In genomic region chr9:89436963-89437625, GRCh38 we compare ENCODE assay signal across 9 cellular contexts.
DNase-seq lines count a peak whose midpoint lies in the region; ATAC-seq and TF ChIP-seq lines count a peak whose summit lies in the region.
"Had no signal": no experiment of that assay in that cellular context is flagged by ENCODE, and none has a peak within 500 bp of the region (broad histone marks: within the 10 kb centered on the region; RNA-seq: fewer than 3 reads in every experiment).

No MANE protein-coding gene starts in this region.

- H3K14ac ChIP-seq in mesenchymal stem cell (ENCODE audit: low read length in 2 of 2), result no peak overlapping the region

- H4K8ac ChIP-seq in mesenchymal stem cell (ENCODE audit: low read length), result no peak overlapping the region

- no peak overlapping the region for H2BK120ac ChIP-seq in mesenchymal stem cell (ENCODE audit: low read depth, low read length)

- peak; percentile 59 for ATAC-seq in GM19023 (IDR thresholded peaks at IDR 0.05; ENCODE audit: unreplicated experiment)
- no peak for ATAC-seq in GM21825 (IDR thresholded peaks at IDR 0.05; ENCODE audit: unreplicated experiment)

- H3K27ac Mint-ChIP-seq in activated CD4-positive, alpha-beta memory T cell treated with anti-CD3 and anti-CD28 coated beads for 36 hours, result peak overlapping the region; percentile 55

- H3K9me3 ChIP-seq in mesenchymal stem cell (ENCODE audit: control insufficient read depth, low read length) (no peaks in the 10 kb centered on the region), MG63 (no peaks in the 10 kb centered on the region)
- H3K9me3 ChIP-seq: ascending aorta had no signal

- H3K4me2 ChIP-seq in mesenchymal stem cell (ENCODE audit: low read length, poor library complexity, severe bottlenecking), result no peak overlapping the region

- H2BK15ac ChIP-seq in mesenchymal stem cell (ENCODE audit: low read depth, poor library complexity, severe bottlenecking), result no peak overlapping the region

- CTCF ChIA-PET in activated CD4-positive, alpha-beta memory T cell treated with anti-CD3 and anti-CD28 coated beads for 36 hours (lab: Charles Lee), result interaction anchor here (1.1 to 1.3 kb wide), 2 partner anchors 10 to 112 kb away, joined by 4 to 6 read pairs; no protein-coding TSS in a partner anchor

- no peak overlapping the region for H4K91ac ChIP-seq in mesenchymal stem cell (ENCODE audit: low read length)

- DNase-seq in LNCaP clone FGC (ENCODE audit: low read depth), result peak; percentile 32
- peak; percentile 72 for DNase-seq in activated CD4-positive, alpha-beta memory T cell treated with anti-CD3 and anti-CD28 coated beads for 36 hours
- DNase-seq in kidney glomerular epithelial cell (lab: John Stamatoyannopoulos, UW), result peak; percentile 27
- DNase-seq in mesenchymal stem cell, result no peak
- no peak for DNase-seq in MG63
- no peak for DNase-seq in A172 (ENCODE audit: low spot score)

- H3K23ac ChIP-seq in mesenchymal stem cell (ENCODE audit: low read length in 2 of 2), result no peak overlapping the region

- H3K27me3 ChIP-seq in mesenchymal stem cell (ENCODE audit: control insufficient read depth in 1 of 2, insufficient read depth in 1 of 2, low read length in 2 of 2) (peaks cover 0 to 5% of the 10 kb centered on the region in 2 experiments), MG63 (no peaks in the 10 kb centered on the region)
- H3K27me3 ChIP-seq: ascending aorta had no signal

- H3K4me1 Mint-ChIP-seq in activated CD4-positive, alpha-beta memory T cell treated with anti-CD3 and anti-CD28 coated beads for 36 hours (ENCODE audit: low read depth), result peaks cover 81% of the 10 kb centered on the region

- no peaks in the 10 kb centered on the region for H3K27me3 Mint-ChIP-seq in activated CD4-positive, alpha-beta memory T cell treated with anti-CD3 and anti-CD28 coated beads for 36 hours

- H3K4me3 Mint-ChIP-seq in activated CD4-positive, alpha-beta memory T cell treated with anti-CD3 and anti-CD28 coated beads for 36 hours, result no peak overlapping the region

- no peak overlapping the region for H2BK12ac ChIP-seq in mesenchymal stem cell (ENCODE audit: low read length in 2 of 2)

- H3K4me3 ChIP-seq in LNCaP clone FGC (ENCODE audit: low read depth, low read length) (no peak overlapping the region), mesenchymal stem cell (ENCODE audit: insufficient read depth in 1 of 2, low read depth in 1 of 2, low read length in 2 of 2) (no peak overlapping the region), MG63 (no peak overlapping the region)
- H3K4me3 ChIP-seq: ascending aorta had no signal

- no peak overlapping the region for H3K27ac ChIP-seq in mesenchymal stem cell (ENCODE audit: low read length, poor library complexity, severe bottlenecking)
- H3K27ac ChIP-seq: ascending aorta had no signal

- no peak overlapping the region for H2BK5ac ChIP-seq in mesenchymal stem cell (ENCODE audit: low read depth, low read length, poor library complexity, severe bottlenecking)

- H3K9me3 Mint-ChIP-seq in activated CD4-positive, alpha-beta memory T cell treated with anti-CD3 and anti-CD28 coated beads for 36 hours, result no peaks in the 10 kb centered on the region

- no peak for TF ChIP-seq CTCF in LNCaP clone FGC (IDR thresholded peaks at IDR 0.05; ENCODE audit: control insufficient read depth, extremely low read depth, insufficient read depth)

- WGBS in mesenchymal stem cell, result 85% methylated on average over 17 of the region's 17 CpGs

- H3K4ac ChIP-seq in mesenchymal stem cell (ENCODE audit: low read depth in 1 of 2, low read length in 2 of 2), result no peak overlapping the region

- peaks cover 44% of the 10 kb centered on the region for H3K79me1 ChIP-seq in mesenchymal stem cell (replicated peaks; ENCODE audit: low read length, poor library complexity, severe bottlenecking)

- peaks cover 17% of the 10 kb centered on the region for H3K36me3 Mint-ChIP-seq in activated CD4-positive, alpha-beta memory T cell treated with anti-CD3 and anti-CD28 coated beads for 36 hours

- peaks cover 0 to 45% of the 10 kb centered on the region in 2 experiments for H3K36me3 ChIP-seq in mesenchymal stem cell (ENCODE audit: control insufficient read depth in 1 of 2, insufficient read depth in 2 of 2, low read depth in 1 of 2, low read length in 2 of 2)
- H3K36me3 ChIP-seq in MG63, result no peaks in the 10 kb centered on the region
- H3K36me3 ChIP-seq: ascending aorta had no signal

- H2AK5ac ChIP-seq in mesenchymal stem cell (ENCODE audit: low read length, severe bottlenecking), result no peak overlapping the region

- POLR2A ChIA-PET in activated CD4-positive, alpha-beta memory T cell treated with anti-CD3 and anti-CD28 coated beads for 36 hours (lab: Charles Lee), result no interaction called here

- intact Hi-C loops in activated CD4-positive, alpha-beta memory T cell treated with anti-CD3 and anti-CD28 coated beads for 36 hours (cut with micrococcal nuclease), result no loop called here

- peaks cover 53% of the 10 kb centered on the region for H3K4me1 ChIP-seq in mesenchymal stem cell (ENCODE audit: control insufficient read depth, insufficient read depth, low read depth, low read length)
- H3K4me1 ChIP-seq: ascending aorta had no signal

- H3K18ac ChIP-seq in mesenchymal stem cell (ENCODE audit: low read depth in 1 of 2, low read length in 2 of 2), result no peak overlapping the region

- no peak overlapping the region for H3K9ac ChIP-seq in mesenchymal stem cell (ENCODE audit: low read length)

- H2AFZ ChIP-seq in mesenchymal stem cell (ENCODE audit: low read depth, low read length), result no peak overlapping the region

Comparison
In these comparisons a context has a peak if more than half of its experiments do, and no peak if none do; other contexts are left out.
1. DNase-seq: peak in LNCaP clone FGC (single experiment), activated CD4-positive, alpha-beta memory T cell treated with anti-CD3 and anti-CD28 coated beads for 36 hours (single experiment) and kidney glomerular epithelial cell (single experiment); none in mesenchymal stem cell (single experiment), MG63 (single experiment) and A172 (single experiment).